Comparison of ENCODE assay signal across 18 cellular contexts in genomic region chr11:70278994-70279393, GRCh38. TPM values are rescaled to one million over a fixed set of nuclear protein-coding genes. Genes with fewer than 3 reads are reported as not detected.
DNase-seq lines count a peak whose midpoint lies in the region; ATAC-seq lines count a peak whose summit lies in the region.
"Had no signal": no experiment of that assay in that cellular context is flagged by ENCODE, and none has a peak within 500 bp of the region (broad histone marks: within the 10 kb centered on the region; RNA-seq: fewer than 3 reads in every experiment).

No MANE protein-coding gene starts in this region.

- H3K4me1 ChIP-seq in trophoblast cell (ENCODE audit: control insufficient read depth in 1 of 2, insufficient read depth in 2 of 2, low read length in 2 of 2): peaks cover 0 to 2% of the 10 kb centered on the region in 2 experiments

- no peak overlapping the region for H4K91ac ChIP-seq in trophoblast cell (ENCODE audit: low read depth, low read length)

- peak overlapping the region; percentile 12 for H3K4ac ChIP-seq in trophoblast cell (ENCODE audit: low read depth, low read length)

- no peak overlapping the region for H3K18ac ChIP-seq in trophoblast cell (ENCODE audit: low read length)

- no peak overlapping the region for H4K8ac ChIP-seq in trophoblast cell (ENCODE audit: low read depth, low read length)

- H2BK120ac ChIP-seq in trophoblast cell (ENCODE audit: insufficient read depth, low read length, poor library complexity): no peak overlapping the region

- no peak overlapping the region for H2BK5ac ChIP-seq in trophoblast cell (ENCODE audit: low read depth, low read length, poor library complexity)

- no peak overlapping the region for H3K4me2 ChIP-seq in trophoblast cell (ENCODE audit: low read length)
- H3K4me2 ChIP-seq: BLaER1 treated with 17β-estradiol and CSF1 and Interleukin-3, amounts not matched to agents 10 nM and 100 nM had no signal

- H4K12ac ChIP-seq in trophoblast cell (ENCODE audit: low read depth, low read length): no peak overlapping the region

- in situ Hi-C loops in G401 (cut with HindIII; ENCODE audit: low sequenced_read_pairs) (no loop called here), KBM-7 (cut with MboI; ENCODE audit: low pct_unique_long_range_greater_than_20kb, low sequenced_read_pairs) (no loop called here)

- no peak overlapping the region for H3K14ac ChIP-seq in trophoblast cell (ENCODE audit: low read length)

- H2BK12ac ChIP-seq in trophoblast cell (ENCODE audit: low read length): no peak overlapping the region

- ATAC-seq in GM21360 (IDR thresholded peaks at IDR 0.05; ENCODE audit: unreplicated experiment): no peak
- ATAC-seq: K562 had no signal

- H3K9ac ChIP-seq in trophoblast cell (ENCODE audit: low read length): no peak overlapping the region
- H3K9ac ChIP-seq: BLaER1 treated with 17β-estradiol and CSF1 and Interleukin-3, amounts not matched to agents 10 nM and 100 nM had no signal

- H2AK5ac ChIP-seq in trophoblast cell (ENCODE audit: low read length): no peak overlapping the region

- no peaks in the 10 kb centered on the region for H3K79me1 ChIP-seq in trophoblast cell (ENCODE audit: low read length)

- H3K9me3 ChIP-seq in trophoblast cell (ENCODE audit: insufficient read depth, low read depth, low read length): no peaks in the 10 kb centered on the region

- peaks cover 6% of the 10 kb centered on the region for H3K79me2 ChIP-seq in trophoblast cell (ENCODE audit: control insufficient read depth, insufficient read depth, low read length, poor library complexity)

- no peaks in the 10 kb centered on the region for H3K27me3 ChIP-seq in trophoblast cell (ENCODE audit: insufficient read depth, low read length)
- H3K27me3 ChIP-seq: BLaER1 treated with 17β-estradiol and CSF1 and Interleukin-3, amounts not matched to agents 10 nM and 100 nM had no signal

- WGBS in trophoblast cell (ENCODE audit: extremely low coverage, insufficient coverage, insufficient read length): no CpG with 5 or more reads among the region's 8 CpGs

- H2AFZ ChIP-seq in trophoblast cell (ENCODE audit: insufficient read depth, low read length, poor library complexity): no peak overlapping the region

- DNase-seq in G401 (ENCODE audit: low spot score) (peak; percentile 77), cerebellar cortex (ENCODE audit: low spot score) (peak; percentile 76), inferior parietal cortex (ENCODE audit: extremely low spot score) (peak; percentile 48), trophoblast cell (no peak), NCI-H2171 treated with DMSO at 0.1 percent for 48 hours (lab: John Stamatoyannopoulos, UW) (no peak), KBM-7 (no peak)
- no peak for DNase-seq in activated naive CD4-positive, alpha-beta T cell treated with anti-CD3 and anti-CD28 coated beads, Interleukin-2, amount 50 U/mL, for 16 hours
- DNase-seq: DMS 273 treated with DMSO at 0.1 percent for 48 hours, GF-D8, GOT3, NCI-H1417 treated with DMSO at 0.1 percent for 48 hours, NCI-H1930, NCI-H345, NCI-H69, SIG-M5 had no signal

- H3K27ac ChIP-seq in trophoblast cell (ENCODE audit: low read depth, low read length): no peak overlapping the region
- H3K27ac ChIP-seq: BLaER1 treated with 17β-estradiol and CSF1 and Interleukin-3, amounts not matched to agents 10 nM and 100 nM had no signal

- H3K4me3 ChIP-seq in trophoblast cell (ENCODE audit: low read depth, low read length): no peak overlapping the region
- H3K4me3 ChIP-seq: BLaER1 treated with 17β-estradiol and CSF1 and Interleukin-3, amounts not matched to agents 10 nM and 100 nM; K562 had no signal

- peaks cover 22 to 37% of the 10 kb centered on the region in 2 experiments for H3K36me3 ChIP-seq in trophoblast cell (ENCODE audit: control insufficient read depth in 1 of 2, insufficient read depth in 2 of 2, low read length in 2 of 2)

- no peak overlapping the region for H3K23ac ChIP-seq in trophoblast cell (ENCODE audit: low read length)

RNA-seq across cellular contexts. Expression of gene PPFIA1, which starts 8.5 kb away (rescaled TPM):
- total RNA-seq in G401 (2014; rRNA removed; shearing (Covaris generic)): 29.7 and 45.9 TPM in 2 replicates
- polyA plus RNA-seq in trophoblast cell (2013): 73.0 TPM in 2 replicates

Comparison
In these comparisons a context has a peak if more than half of its experiments do, and no peak if none do; other contexts are left out.
1. DNase-seq: peak in G401 (single experiment), cerebellar cortex (single experiment) and inferior parietal cortex (single experiment); none in trophoblast cell (0 of 2), NCI-H2171 treated with DMSO at 0.1 percent for 48 hours (single experiment), KBM-7 (single experiment) and activated naive CD4-positive, alpha-beta T cell treated with anti-CD3 and anti-CD28 coated beads, Interleukin-2, amount 50 U/mL, for 16 hours (single experiment).